ENCODE assay signal across 24 cellular contexts in genomic region chr5:135303582-135304173, GRCh38.
"Had no signal": no experiment of that assay in that cellular context is flagged by ENCODE, and none has a peak within 500 bp of the region (broad histone marks: within the 10 kb centered on the region; RNA-seq: fewer than 3 reads in every experiment).

No MANE protein-coding gene starts in this region.

- H3K9me3 ChIP-seq: heart right ventricle, lower lobe of right lung, ovary, psoas muscle, right atrium auricular region, thyroid gland had no signal

- H3K4me3 Mint-ChIP-seq: activated B cell treated with CpG ODN at 0.5 μM for 24 hours; activated CD4-positive, alpha-beta memory T cell treated with anti-CD3 and anti-CD28 coated beads for 36 hours; activated naive CD8-positive, alpha-beta T cell treated with anti-CD3 and anti-CD28 coated beads for 36 hours; naive B cell; stimulated activated naive CD8-positive, alpha-beta T cell treated with anti-CD3 and anti-CD28 coated beads, Interleukin-15, Interleukin-2, amounts not matched to agents 100 ng/mL and 50 ng/mL, for 24 hours; T-helper 1 cell treated with Interleukin-12 subunit alpha and Interleukin-12 subunit beta and Interleukin-4 antibody, amounts not matched to agents 30 μg/mL and 1 μg/mL, for 36 hours had no signal

- H3K4me3 ChIP-seq: coronary artery, heart right ventricle, lower lobe of right lung, ovary, psoas muscle, right atrium auricular region, thyroid gland had no signal

- H3K36me3 ChIP-seq: heart right ventricle, lower lobe of right lung, ovary, right atrium auricular region, thyroid gland had no signal

- H3K4me1 Mint-ChIP-seq: activated B cell treated with CpG ODN at 0.5 μM for 24 hours; activated naive CD8-positive, alpha-beta T cell treated with anti-CD3 and anti-CD28 coated beads for 36 hours; naive B cell had no signal

- H3K9me3 Mint-ChIP-seq: activated B cell treated with CpG ODN at 0.5 μM for 24 hours; activated CD4-positive, alpha-beta memory T cell treated with anti-CD3 and anti-CD28 coated beads for 36 hours; activated naive CD8-positive, alpha-beta T cell treated with anti-CD3 and anti-CD28 coated beads for 36 hours; stimulated activated naive CD8-positive, alpha-beta T cell treated with anti-CD3 and anti-CD28 coated beads, Interleukin-15, Interleukin-2, amounts not matched to agents 100 ng/mL and 50 ng/mL, for 24 hours; T-helper 1 cell treated with Interleukin-12 subunit alpha and Interleukin-12 subunit beta and Interleukin-4 antibody, amounts not matched to agents 30 μg/mL and 1 μg/mL, for 36 hours had no signal

- H3K27ac ChIP-seq: coronary artery, epithelial cell of prostate, heart right ventricle, lower lobe of right lung, ovary, psoas muscle, right atrium auricular region, thyroid gland had no signal

- H3K27me3 ChIP-seq: ovary, right atrium auricular region, thyroid gland had no signal

- DNase-seq: activated B cell treated with CpG ODN at 0.5 μM for 24 hours; activated CD4-positive, alpha-beta memory T cell treated with anti-CD3 and anti-CD28 coated beads for 36 hours; activated CD4-positive, alpha-beta T cell treated with anti-CD3 and anti-CD28 coated beads for 4 hours; activated naive CD4-positive, alpha-beta T cell treated with Interleukin-2 at 50 U/mL for 16 hours; activated naive CD8-positive, alpha-beta T cell treated with anti-CD3 and anti-CD28 coated beads for 36 hours; activated T-cell treated with anti-CD3 and anti-CD28 coated beads, Interleukin-2, amount 50 U/mL, for 48 hours; amniotic stem cell; cerebellar nuclear complex; heart right ventricle; lower lobe of right lung; mesendoderm; naive B cell; psoas muscle; stimulated activated CD4-positive, alpha-beta T cell treated with anti-CD3 and anti-CD28 coated beads, Interleukin-1b, Interleukin-23, amount 100 ng/mL, for 48 hours; substantia nigra; T1000; thyroid gland had no signal

- H3K36me3 Mint-ChIP-seq: activated CD4-positive, alpha-beta memory T cell treated with anti-CD3 and anti-CD28 coated beads for 36 hours; activated naive CD8-positive, alpha-beta T cell treated with anti-CD3 and anti-CD28 coated beads for 36 hours; naive B cell had no signal

- ATAC-seq: heart right ventricle, left lobe of liver, lower lobe of right lung, psoas muscle had no signal

- H3K4me1 ChIP-seq: heart right ventricle, lower lobe of right lung, psoas muscle, right atrium auricular region, thyroid gland had no signal

- H3K27ac Mint-ChIP-seq: activated B cell treated with CpG ODN at 0.5 μM for 24 hours; activated CD4-positive, alpha-beta memory T cell treated with anti-CD3 and anti-CD28 coated beads for 36 hours; activated naive CD8-positive, alpha-beta T cell treated with anti-CD3 and anti-CD28 coated beads for 36 hours; naive B cell; stimulated activated naive CD8-positive, alpha-beta T cell treated with anti-CD3 and anti-CD28 coated beads, Interleukin-15, Interleukin-2, amounts not matched to agents 100 ng/mL and 50 ng/mL, for 24 hours; T-helper 1 cell treated with Interleukin-12 subunit alpha and Interleukin-12 subunit beta and Interleukin-4 antibody, amounts not matched to agents 30 μg/mL and 1 μg/mL, for 36 hours had no signal
